Comparison of ENCODE assay signal across 1 cellular context in genomic region chr17:42843358-42843934, GRCh38.
TF ChIP-seq lines count a peak whose summit lies in the region.

No MANE protein-coding gene starts in this region.

TF ChIP-seq in HepG2, 621 proteins besides CTCF, POLR2A, EP300 and RAD21 (continued from another document and continues in another):
- no peak for TF ChIP-seq ZNF407 (CRISPR knock-in tag; IDR thresholded peaks at IDR 0.05; ENCODE audit: not compliant biosample characterization)
- TF ChIP-seq ZNF260 (CRISPR knock-in tag; IDR thresholded peaks at IDR 0.05; ENCODE audit: borderline replicate concordance, low read depth): no peak
- no peak for TF ChIP-seq RNF219 (CRISPR knock-in tag; IDR thresholded peaks at IDR 0.05)
- TF ChIP-seq FOXA3 (CRISPR knock-in tag; IDR thresholded peaks at IDR 0.05): no peak
- TF ChIP-seq ZNF646 (CRISPR knock-in tag; IDR thresholded peaks at IDR 0.05): no peak
- no peak for TF ChIP-seq NR2F6 (IDR thresholded peaks at IDR 0.05)
- TF ChIP-seq NR2F6 (CRISPR knock-in tag; IDR thresholded peaks at IDR 0.05): peak; percentile 17; the same call in 1 of the 2 replicates
- TF ChIP-seq ZNF251 (CRISPR knock-in tag; IDR thresholded peaks at IDR 0.05): no peak
- 0 out of 2 replicates have a peak, but pooled peaks have one; percentile 47 for TF ChIP-seq RCOR2 (CRISPR knock-in tag; IDR thresholded peaks at IDR 0.05)
- TF ChIP-seq KDM3A (CRISPR knock-in tag; IDR thresholded peaks at IDR 0.05; ENCODE audit: low read depth): peak; percentile 74
- peak; percentile 49; the same call in 1 of the 2 replicates for TF ChIP-seq SIN3B (IDR thresholded peaks at IDR 0.05; ENCODE audit: low read length)
- no peak for TF ChIP-seq RAD51 (IDR thresholded peaks at IDR 0.05; ENCODE audit: borderline replicate concordance)
- TF ChIP-seq MAFF (IDR thresholded peaks at IDR 0.05; ENCODE audit: low read depth, low read length): no peak
- no peak for TF ChIP-seq ATF3 (CRISPR knock-in tag; IDR thresholded peaks at IDR 0.05)
- no peak for TF ChIP-seq SP140L (CRISPR knock-in tag; IDR thresholded peaks at IDR 0.05; ENCODE audit: borderline replicate concordance)
- TF ChIP-seq ZFP41 (CRISPR knock-in tag; IDR thresholded peaks at IDR 0.05; ENCODE audit: borderline replicate concordance): no peak
- TF ChIP-seq NR2F2 (IDR thresholded peaks at IDR 0.05; ENCODE audit: borderline replicate concordance, low read depth): peak; percentile 20; the same call in 1 of the 2 replicates
- peak; percentile 63; the same call in 1 of the 2 replicates for TF ChIP-seq TSC22D2 (CRISPR knock-in tag; IDR thresholded peaks at IDR 0.05; ENCODE audit: borderline replicate concordance)
- no peak for TF ChIP-seq ZNF446 (CRISPR knock-in tag; IDR thresholded peaks at IDR 0.05)
- TF ChIP-seq ZNF207 (IDR thresholded peaks at IDR 0.05; ENCODE audit: borderline replicate concordance): no peak
- TF ChIP-seq KDM2A (CRISPR knock-in tag; IDR thresholded peaks at IDR 0.05; ENCODE audit: borderline replicate concordance, low read depth): no peak
- no peak for TF ChIP-seq ZC3H4 (CRISPR knock-in tag; IDR thresholded peaks at IDR 0.05; ENCODE audit: borderline replicate concordance)
- no peak for TF ChIP-seq ZNF704 (CRISPR knock-in tag; IDR thresholded peaks at IDR 0.05; ENCODE audit: borderline replicate concordance)
- no peak for TF ChIP-seq ATF4 (CRISPR knock-in tag; IDR thresholded peaks at IDR 0.05)
- peak; percentile 67; the same call in 1 of the 2 replicates for TF ChIP-seq MIXL1 (CRISPR knock-in tag; IDR thresholded peaks at IDR 0.05)
- peak; percentile 57 for TF ChIP-seq ELF3 (CRISPR knock-in tag; IDR thresholded peaks at IDR 0.05)
- no peak for TF ChIP-seq ZNF34 (CRISPR knock-in tag; IDR thresholded peaks at IDR 0.05; ENCODE audit: borderline replicate concordance)
- TF ChIP-seq ZBTB43 (CRISPR knock-in tag; conservative IDR thresholded peaks at IDR 0.05): no peak
- no peak for TF ChIP-seq GFI1 (CRISPR knock-in tag; IDR thresholded peaks at IDR 0.05; ENCODE audit: borderline replicate concordance)
- no peak for TF ChIP-seq U2AF2 (IDR thresholded peaks at IDR 0.05; ENCODE audit: low read depth, low read length)
- no peak for TF ChIP-seq ZNF136 (CRISPR knock-in tag; IDR thresholded peaks at IDR 0.05; ENCODE audit: low read depth)
- no peak for TF ChIP-seq ZKSCAN8 (CRISPR knock-in tag; IDR thresholded peaks at IDR 0.05; ENCODE audit: borderline replicate concordance)
- TF ChIP-seq THAP11 (CRISPR knock-in tag; IDR thresholded peaks at IDR 0.05): peak; percentile 54
- peak; percentile 63 for TF ChIP-seq XRCC5 (optimal IDR thresholded peaks at IDR 0.05; ENCODE audit: low read length)
